ENCODE assay signal across 8 cellular contexts in genomic region chr16:31215287-31216115, GRCh38. TPM values are rescaled to one million over a fixed set of nuclear protein-coding genes. Genes with fewer than 3 reads are reported as not detected.
DNase-seq lines count a peak whose midpoint lies in the region; ATAC-seq, FAIRE-seq and TF ChIP-seq lines count a peak whose summit lies in the region.

No MANE protein-coding gene starts in this region.

- H3K27ac ChIP-seq in CD8-positive, alpha-beta T cell (ENCODE audit: low read depth, low read length): no peak overlapping the region
- H3K27ac ChIP-seq in HUES64 (ENCODE audit: low read depth, low read length): no peak overlapping the region
- H3K27ac ChIP-seq in cardiac muscle cell: no peak overlapping the region
- no peak overlapping the region for H3K27ac ChIP-seq in pancreas

- H3K9me3 ChIP-seq in CD8-positive, alpha-beta T cell (ENCODE audit: low read length): no peaks in the 10 kb centered on the region
- H3K9me3 ChIP-seq in HUES64 (ENCODE audit: insufficient read depth, low read depth, low read length) (no peaks in the 10 kb centered on the region), cardiac muscle cell (ENCODE audit: low read depth) (no peaks in the 10 kb centered on the region), pancreas (no peaks in the 10 kb centered on the region)

- ATAC-seq in CD8-positive, alpha-beta T cell: peak; percentile 70
- ATAC-seq in pancreas: peak; percentile 90 to 94 (median 90)
- no peak for ATAC-seq in HG03378 (IDR thresholded peaks at IDR 0.05; ENCODE audit: unreplicated experiment)
- ATAC-seq in GM18511 (IDR thresholded peaks at IDR 0.05; ENCODE audit: unreplicated experiment): no peak
- no peak for ATAC-seq in HG03460 (IDR thresholded peaks at IDR 0.05; ENCODE audit: unreplicated experiment)

- TF ChIP-seq CTCF in CD8-positive, alpha-beta T cell (IDR thresholded peaks at IDR 0.05): no peak
- no peak for TF ChIP-seq CTCF in cardiac muscle cell (IDR thresholded peaks at IDR 0.05; ENCODE audit: low read depth, low read length)
- TF ChIP-seq CTCF in pancreas (IDR thresholded peaks at IDR 0.05): no peak

- H3K27me3 ChIP-seq in CD8-positive, alpha-beta T cell (ENCODE audit: insufficient read depth, low read length): peaks cover 24% of the 10 kb centered on the region
- H3K27me3 ChIP-seq in HUES64 (ENCODE audit: insufficient read depth, low read length) (peaks cover 56% of the 10 kb centered on the region), cardiac muscle cell (peaks cover 67% of the 10 kb centered on the region), pancreas (peaks cover 0 to 18% (median 3%) of the 10 kb centered on the region in 4 donors)

- CTCF ChIA-PET in CD8-positive, alpha-beta T cell (lab: Charles Lee): interaction anchor here (1.1 kb wide), 1 partner anchor 167 kb away, joined by 3 read pairs; no protein-coding TSS in a partner anchor
- CTCF ChIA-PET in activated naive CD4-positive, alpha-beta T cell treated with anti-CD3 and anti-CD28 coated beads for 36 hours (lab: Charles Lee): interaction anchor here (0.8 to 1.0 kb wide), 2 partner anchors 34 to 167 kb away, joined by 3 to 4 read pairs; no protein-coding TSS in a partner anchor

- peaks cover 27% of the 10 kb centered on the region for H3K4me1 ChIP-seq in CD8-positive, alpha-beta T cell (ENCODE audit: insufficient read depth, low read length)
- H3K4me1 ChIP-seq in HUES64 (ENCODE audit: insufficient read depth, low read length): peaks cover 5% of the 10 kb centered on the region; the same call in 1 of the 2 replicates
- no peaks in the 10 kb centered on the region for H3K4me1 ChIP-seq in cardiac muscle cell (ENCODE audit: low read depth)
- peaks cover 15 to 17% (median 16%) of the 10 kb centered on the region in 3 donors for H3K4me1 ChIP-seq in pancreas

- H3K4me3 Mint-ChIP-seq in CD8-positive, alpha-beta T cell: peak overlapping the region; percentile 80
- H3K4me3 Mint-ChIP-seq in activated naive CD4-positive, alpha-beta T cell treated with anti-CD3 and anti-CD28 coated beads for 36 hours: peak overlapping the region; percentile 61

- POLR2A ChIA-PET in CD8-positive, alpha-beta T cell (lab: Charles Lee): interaction anchor here (1.1 to 4.6 kb wide), 3 partner anchors 14 to 35 kb away, joined by 4 to 28 read pairs (median 5); partner anchors contain the start of genes FUS and PYCARD

- WGBS in HUES64: 1% methylated on average over 61 of the region's 61 CpGs
- 0% methylated on average over 60 to 61 of the region's 61 CpGs for WGBS in pancreas, 2 donors

- no peaks in the 10 kb centered on the region for H3K36me3 ChIP-seq in CD8-positive, alpha-beta T cell (ENCODE audit: insufficient read depth, low read length)
- H3K36me3 ChIP-seq in HUES64 (ENCODE audit: insufficient read depth, low read length): no peaks in the 10 kb centered on the region
- H3K36me3 ChIP-seq in cardiac muscle cell: no peaks in the 10 kb centered on the region
- no peaks in the 10 kb centered on the region for H3K36me3 ChIP-seq in pancreas

- intact Hi-C loops in CD8-positive, alpha-beta T cell (cut with DNase I, micrococcal nuclease): no loop called here
- intact Hi-C loops in activated naive CD4-positive, alpha-beta T cell treated with anti-CD3 and anti-CD28 coated beads for 36 hours (cut with micrococcal nuclease): no loop called here
- intact Hi-C loops in pancreas (cut with DNase I): no loop called here

- H3K27me3 Mint-ChIP-seq in CD8-positive, alpha-beta T cell (ENCODE audit: low read depth): peaks cover 28% of the 10 kb centered on the region
- peaks cover 45% of the 10 kb centered on the region for H3K27me3 Mint-ChIP-seq in activated naive CD4-positive, alpha-beta T cell treated with anti-CD3 and anti-CD28 coated beads for 36 hours (ENCODE audit: low read depth)

- no peaks in the 10 kb centered on the region for H3K36me3 Mint-ChIP-seq in CD8-positive, alpha-beta T cell
- no peaks in the 10 kb centered on the region for H3K36me3 Mint-ChIP-seq in activated naive CD4-positive, alpha-beta T cell treated with anti-CD3 and anti-CD28 coated beads for 36 hours (ENCODE audit: low read depth)

- H3K4me3 ChIP-seq in CD8-positive, alpha-beta T cell (ENCODE audit: low read depth, low read length): peak overlapping the region; percentile 24
- peak overlapping the region; percentile 69 for H3K4me3 ChIP-seq in HUES64 (ENCODE audit: low read length)
- H3K4me3 ChIP-seq in cardiac muscle cell: peak overlapping the region; percentile 40
- H3K4me3 ChIP-seq in pancreas: peak overlapping the region; percentile 27 to 59 (median 36)

- peaks cover 13% of the 10 kb centered on the region for H3K4me1 Mint-ChIP-seq in CD8-positive, alpha-beta T cell (ENCODE audit: low read depth)
- peaks cover 22% of the 10 kb centered on the region for H3K4me1 Mint-ChIP-seq in activated naive CD4-positive, alpha-beta T cell treated with anti-CD3 and anti-CD28 coated beads for 36 hours (ENCODE audit: low read depth)

- H3K9me3 Mint-ChIP-seq in CD8-positive, alpha-beta T cell: no peaks in the 10 kb centered on the region
- H3K9me3 Mint-ChIP-seq in activated naive CD4-positive, alpha-beta T cell treated with anti-CD3 and anti-CD28 coated beads for 36 hours: no peaks in the 10 kb centered on the region

- H3K9ac ChIP-seq in HUES64 (ENCODE audit: low read depth, low read length): peak overlapping the region; percentile 63; the same call in 1 of the 2 replicates

- DNase-seq in CD8-positive, alpha-beta T cell: peak in 2 of 7 experiments; percentile 29 to 47
- DNase-seq in activated naive CD4-positive, alpha-beta T cell treated with anti-CD3 and anti-CD28 coated beads for 36 hours: peak; percentile 40
- DNase-seq in cardiac muscle cell (ENCODE audit: low read depth in 1 of 2, low spot score in 1 of 2) (peak; percentile 77 to 84), pancreas (peak; percentile 41 to 85 (median 58))

- H3K27ac Mint-ChIP-seq in CD8-positive, alpha-beta T cell: no peak overlapping the region
- H3K27ac Mint-ChIP-seq in activated naive CD4-positive, alpha-beta T cell treated with anti-CD3 and anti-CD28 coated beads for 36 hours: no peak overlapping the region

- no peak for FAIRE-seq in pancreas (lab: Jason Lieb, UNC)

RNA-seq across cellular contexts. Expression of gene PYDC1, which starts 1.4 kb away (rescaled TPM):
- total RNA-seq in CD8-positive, alpha-beta T cell: not detected
- polyA plus RNA-seq in HUES64 (2013, experiment 1 of 2): not detected
- 1.9 TPM for polyA plus RNA-seq in HUES64 (2013, experiment 2 of 2)
- total RNA-seq in activated naive CD4-positive, alpha-beta T cell treated with anti-CD3 and anti-CD28 coated beads for 36 hours: not detected
- total RNA-seq in cardiac muscle cell: not detected in 2 replicates
- polyA plus RNA-seq in cardiac muscle cell: 0.30 TPM in 1 of 2 replicates, not detected in the other
- not detected for total RNA-seq in pancreas
- not detected for polyA plus RNA-seq in pancreas

RNA-seq across cellular contexts. Expression of gene TRIM72, which starts 1.6 kb away (rescaled TPM):
- total RNA-seq in CD8-positive, alpha-beta T cell: under 1 TPM; 0.05 to 0.22 TPM
- 0.30 TPM for polyA plus RNA-seq in HUES64 (2013, experiment 1 of 2)
- 0.13 TPM for polyA plus RNA-seq in HUES64 (2013, experiment 2 of 2)
- not detected for total RNA-seq in activated naive CD4-positive, alpha-beta T cell treated with anti-CD3 and anti-CD28 coated beads for 36 hours
- total RNA-seq in cardiac muscle cell: 0.21 and 0.51 TPM in 2 replicates
- not detected in 2 replicates for polyA plus RNA-seq in cardiac muscle cell
- under 1 TPM in 1 of 6 donors, not detected in 5; 0.12 TPM for total RNA-seq in pancreas
- under 1 TPM; under 0.01 to 0.02 TPM for polyA plus RNA-seq in pancreas

RNA-seq across cellular contexts. Expression of gene PYCARD, which starts 12.9 kb away (rescaled TPM):
- total RNA-seq in CD8-positive, alpha-beta T cell: 1 to 10 TPM; 6.4 to 6.6 TPM
- 17.3 TPM for polyA plus RNA-seq in HUES64 (2013, experiment 1 of 2)
- polyA plus RNA-seq in HUES64 (2013, experiment 2 of 2): 17.6 TPM
- total RNA-seq in activated naive CD4-positive, alpha-beta T cell treated with anti-CD3 and anti-CD28 coated beads for 36 hours: 1 to 10 TPM; 2.4 to 2.5 TPM
- 1.4 and 2.7 TPM in 2 replicates for total RNA-seq in cardiac muscle cell
- 2.3 and 5.2 TPM in 2 replicates for polyA plus RNA-seq in cardiac muscle cell
- total RNA-seq in pancreas: 10 to 100 TPM in 2 of 6 donors, 1 to 10 TPM in 4; 3.3 to 27.3 (median 6.7) TPM
- 10 to 100 TPM; 13.9 to 14.1 TPM for polyA plus RNA-seq in pancreas

RNA-seq across cellular contexts. Expression of gene FUS, which starts 35.6 kb away (rescaled TPM):
- total RNA-seq in CD8-positive, alpha-beta T cell: 100 to 1,000 TPM; 734 to 742 TPM
- 535 TPM for polyA plus RNA-seq in HUES64 (2013, experiment 1 of 2)
- 528 TPM for polyA plus RNA-seq in HUES64 (2013, experiment 2 of 2)
- total RNA-seq in activated naive CD4-positive, alpha-beta T cell treated with anti-CD3 and anti-CD28 coated beads for 36 hours: 100 to 1,000 TPM; 424 to 435 TPM
- 40.6 and 54.4 TPM in 2 replicates for total RNA-seq in cardiac muscle cell
- 386 and 618 TPM in 2 replicates for polyA plus RNA-seq in cardiac muscle cell
- total RNA-seq in pancreas: 100 to 1,000 TPM in 3 of 6 donors, 10 to 100 TPM in 3; 69.4 to 134 (median 89.7) TPM
- polyA plus RNA-seq in pancreas: 100 to 1,000 TPM; 243 to 379 TPM

RNA-seq across cellular contexts. Expression of gene ITGAM, which starts 44.3 kb away (rescaled TPM):
- total RNA-seq in CD8-positive, alpha-beta T cell: 1 to 10 TPM; 5.4 to 5.8 TPM
- polyA plus RNA-seq in HUES64 (2013, experiment 1 of 2): 0.30 TPM
- polyA plus RNA-seq in HUES64 (2013, experiment 2 of 2): 1.1 TPM
- total RNA-seq in activated naive CD4-positive, alpha-beta T cell treated with anti-CD3 and anti-CD28 coated beads for 36 hours: under 1 TPM; 0.37 to 0.67 TPM
- 0.07 TPM in 1 of 2 replicates, not detected in the other for total RNA-seq in cardiac muscle cell
- not detected in 2 replicates for polyA plus RNA-seq in cardiac muscle cell
- total RNA-seq in pancreas: 10 to 100 TPM in 1 of 6 donors, 1 to 10 TPM in 3, under 1 TPM in 2; 0.32 to 15.9 (median 2.3) TPM
- 1 to 10 TPM; 1.8 to 3.5 TPM for polyA plus RNA-seq in pancreas

Comparison
In these comparisons a context has a peak if more than half of its experiments do, and no peak if none do; other contexts are left out.
1. ATAC-seq: peak in CD8-positive, alpha-beta T cell (single experiment) and pancreas (4 of 4); none in HG03378 (single experiment), GM18511 (single experiment) and HG03460 (single experiment).
2. Peak in every context shown above with its lines, with median percentiles within 50 percentile points of each other: H3K4me3 ChIP-seq.